In genomic region chr17:39450847-39451581, GRCh38 we compare ENCODE assay signal across 1 cellular context.
A peak's percentile ranks its signal among the peaks of the same experiment; 100 is the strongest.
TF ChIP-seq lines count a peak whose summit lies in the region.

A gene with protein sequence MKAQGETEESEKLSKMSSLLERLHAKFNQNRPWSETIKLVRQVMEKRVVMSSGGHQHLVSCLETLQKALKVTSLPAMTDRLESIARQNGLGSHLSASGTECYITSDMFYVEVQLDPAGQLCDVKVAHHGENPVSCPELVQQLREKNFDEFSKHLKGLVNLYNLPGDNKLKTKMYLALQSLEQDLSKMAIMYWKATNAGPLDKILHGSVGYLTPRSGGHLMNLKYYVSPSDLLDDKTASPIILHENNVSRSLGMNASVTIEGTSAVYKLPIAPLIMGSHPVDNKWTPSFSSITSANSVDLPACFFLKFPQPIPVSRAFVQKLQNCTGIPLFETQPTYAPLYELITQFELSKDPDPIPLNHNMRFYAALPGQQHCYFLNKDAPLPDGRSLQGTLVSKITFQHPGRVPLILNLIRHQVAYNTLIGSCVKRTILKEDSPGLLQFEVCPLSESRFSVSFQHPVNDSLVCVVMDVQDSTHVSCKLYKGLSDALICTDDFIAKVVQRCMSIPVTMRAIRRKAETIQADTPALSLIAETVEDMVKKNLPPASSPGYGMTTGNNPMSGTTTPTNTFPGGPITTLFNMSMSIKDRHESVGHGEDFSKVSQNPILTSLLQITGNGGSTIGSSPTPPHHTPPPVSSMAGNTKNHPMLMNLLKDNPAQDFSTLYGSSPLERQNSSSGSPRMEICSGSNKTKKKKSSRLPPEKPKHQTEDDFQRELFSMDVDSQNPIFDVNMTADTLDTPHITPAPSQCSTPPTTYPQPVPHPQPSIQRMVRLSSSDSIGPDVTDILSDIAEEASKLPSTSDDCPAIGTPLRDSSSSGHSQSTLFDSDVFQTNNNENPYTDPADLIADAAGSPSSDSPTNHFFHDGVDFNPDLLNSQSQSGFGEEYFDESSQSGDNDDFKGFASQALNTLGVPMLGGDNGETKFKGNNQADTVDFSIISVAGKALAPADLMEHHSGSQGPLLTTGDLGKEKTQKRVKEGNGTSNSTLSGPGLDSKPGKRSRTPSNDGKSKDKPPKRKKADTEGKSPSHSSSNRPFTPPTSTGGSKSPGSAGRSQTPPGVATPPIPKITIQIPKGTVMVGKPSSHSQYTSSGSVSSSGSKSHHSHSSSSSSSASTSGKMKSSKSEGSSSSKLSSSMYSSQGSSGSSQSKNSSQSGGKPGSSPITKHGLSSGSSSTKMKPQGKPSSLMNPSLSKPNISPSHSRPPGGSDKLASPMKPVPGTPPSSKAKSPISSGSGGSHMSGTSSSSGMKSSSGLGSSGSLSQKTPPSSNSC (N-terminal part only) (minus strand): TSS chr17:39451263. CDS start chr17:39451062, 201 bp downstream.

TF ChIP-seq in HepG2, 621 proteins besides CTCF, POLR2A, EP300 and RAD21 (continued from another document and continues in another):
- TF ChIP-seq LBX2 (CRISPR knock-in tag; IDR thresholded peaks at IDR 0.05; ENCODE audit: borderline replicate concordance) (peak; percentile 77; the same call in 1 of the 2 replicates), ZNF510 (CRISPR knock-in tag; IDR thresholded peaks at IDR 0.05; ENCODE audit: low read depth) (0 out of 2 replicates have a peak, but pooled peaks have one; percentile 54), BHLHE40 (IDR thresholded peaks at IDR 0.05; ENCODE audit: low read length) (0 out of 2 replicates have a peak, but pooled peaks have one; percentile 8), ZBTB14 (CRISPR knock-in tag; IDR thresholded peaks at IDR 0.05) (no peak), ISX (CRISPR knock-in tag; conservative IDR thresholded peaks at IDR 0.05) (0 out of 2 replicates have a peak, but pooled peaks have one; percentile 42), SOX5 (CRISPR knock-in tag; IDR thresholded peaks at IDR 0.05; ENCODE audit: borderline replicate concordance) (peak; percentile 38), ZNF615 (CRISPR knock-in tag; IDR thresholded peaks at IDR 0.05; ENCODE audit: borderline replicate concordance) (peak; percentile 70), ZNF263 (CRISPR knock-in tag; IDR thresholded peaks at IDR 0.05) (peak; percentile 51; the same call in 1 of the 2 replicates), ZNF343 (CRISPR knock-in tag; IDR thresholded peaks at IDR 0.05) (no peak; the same call in 1 of the 2 replicates), MEF2D (CRISPR knock-in tag; IDR thresholded peaks at IDR 0.05) (0 out of 2 replicates have a peak, but pooled peaks have one; percentile 24), ZNF512 (CRISPR knock-in tag; IDR thresholded peaks at IDR 0.05) (no peak), HMG20B (CRISPR knock-in tag; conservative IDR thresholded peaks at IDR 0.05) (no peak), KDM5A (IDR thresholded peaks at IDR 0.05; ENCODE audit: borderline replicate concordance, low read length) (peak; percentile 98), ZNF501 (CRISPR knock-in tag; IDR thresholded peaks at IDR 0.05) (peak; percentile 68; the same call in 1 of the 2 replicates), SOX13 (IDR thresholded peaks at IDR 0.05) (no peak), SOX13 (CRISPR knock-in tag; conservative IDR thresholded peaks at IDR 0.05 in 1 of 2, IDR thresholded peaks at IDR 0.05 in 1 of 2) (0 out of 4 replicates have a peak, but pooled peaks of 1 of the 2 experiments have one; percentile 19), SAP130 (CRISPR knock-in tag; IDR thresholded peaks at IDR 0.05; ENCODE audit: low read depth) (peak; percentile 91), MAZ (IDR thresholded peaks at IDR 0.05; ENCODE audit: borderline replicate concordance, low read depth, low read length) (no peak), MAZ (CRISPR knock-in tag; IDR thresholded peaks at IDR 0.05; ENCODE audit: low read depth) (peak; percentile 12; the same call in 1 of the 2 replicates), NR2C2 (CRISPR knock-in tag; IDR thresholded peaks at IDR 0.05; ENCODE audit: borderline replicate concordance) (peak; percentile 32; the same call in 1 of the 2 replicates), RBFOX2 (IDR thresholded peaks at IDR 0.05; ENCODE audit: low read depth, low read length) (peak; percentile 56), HNF4A (CRISPR knock-in tag; IDR thresholded peaks at IDR 0.05) (peak; percentile 12), DNMT1 (CRISPR knock-in tag; IDR thresholded peaks at IDR 0.05) (no peak), ZNF484 (CRISPR knock-in tag; IDR thresholded peaks at IDR 0.05; ENCODE audit: borderline replicate concordance, low read depth) (no peak), ZBTB38 (CRISPR knock-in tag; IDR thresholded peaks at IDR 0.05) (peak; percentile 69; the same call in 1 of the 2 replicates), ZNF616 (CRISPR knock-in tag; IDR thresholded peaks at IDR 0.05; ENCODE audit: low read depth) (no peak), MED8 (CRISPR knock-in tag; IDR thresholded peaks at IDR 0.05; ENCODE audit: insufficient replicate concordance) (peak; percentile 26), ZNF264 (CRISPR knock-in tag; IDR thresholded peaks at IDR 0.05) (peak; percentile 74; the same call in 1 of the 2 replicates), RXRB (CRISPR knock-in tag; IDR thresholded peaks at IDR 0.05; ENCODE audit: borderline replicate concordance) (peak; percentile 56; the same call in 1 of the 2 replicates), ZNF709 (CRISPR knock-in tag; IDR thresholded peaks at IDR 0.05) (peak; percentile 69; the same call in 1 of the 2 replicates), ZC3H4 (CRISPR knock-in tag; IDR thresholded peaks at IDR 0.05; ENCODE audit: borderline replicate concordance) (no peak), KDM4B (CRISPR knock-in tag; IDR thresholded peaks at IDR 0.05) (peak; percentile 54; the same call in 1 of the 2 replicates), ZNF788 (CRISPR knock-in tag; IDR thresholded peaks at IDR 0.05; ENCODE audit: borderline replicate concordance) (peak; percentile 91), GTF2F1 (IDR thresholded peaks at IDR 0.05; ENCODE audit: low read length) (no peak), RXRA (CRISPR knock-in tag; IDR thresholded peaks at IDR 0.05) (peak; percentile 38; the same call in 1 of the 2 replicates), RBM22 (optimal IDR thresholded peaks at IDR 0.05; ENCODE audit: low read length) (no peak), ZFX (CRISPR knock-in tag; IDR thresholded peaks at IDR 0.05; ENCODE audit: low read depth) (peak; percentile 86), ZFY (CRISPR knock-in tag; IDR thresholded peaks at IDR 0.05) (peak; percentile 82), PLRG1 (conservative IDR thresholded peaks at IDR 0.05) (no peak), ZNF556 (CRISPR knock-in tag; IDR thresholded peaks at IDR 0.05; ENCODE audit: borderline replicate concordance) (peak; percentile 69; the same call in 1 of the 2 replicates), HNF4G (IDR thresholded peaks at IDR 0.05; ENCODE audit: borderline replicate concordance, low read depth, low read length) (no peak; the same call in 1 of the 2 replicates), HNF4G (CRISPR knock-in tag; IDR thresholded peaks at IDR 0.05; ENCODE audit: borderline replicate concordance, low read depth) (peak; percentile 46; the same call in 1 of the 2 replicates)
- TF ChIP-seq, protein P1, sequence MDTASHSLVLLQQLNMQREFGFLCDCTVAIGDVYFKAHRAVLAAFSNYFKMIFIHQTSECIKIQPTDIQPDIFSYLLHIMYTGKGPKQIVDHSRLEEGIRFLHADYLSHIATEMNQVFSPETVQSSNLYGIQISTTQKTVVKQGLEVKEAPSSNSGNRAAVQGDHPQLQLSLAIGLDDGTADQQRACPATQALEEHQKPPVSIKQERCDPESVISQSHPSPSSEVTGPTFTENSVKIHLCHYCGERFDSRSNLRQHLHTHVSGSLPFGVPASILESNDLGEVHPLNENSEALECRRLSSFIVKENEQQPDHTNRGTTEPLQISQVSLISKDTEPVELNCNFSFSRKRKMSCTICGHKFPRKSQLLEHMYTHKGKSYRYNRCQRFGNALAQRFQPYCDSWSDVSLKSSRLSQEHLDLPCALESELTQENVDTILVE (CRISPR knock-in tag; IDR thresholded peaks at IDR 0.05): peak; percentile 74
- TF ChIP-seq, protein P2, sequence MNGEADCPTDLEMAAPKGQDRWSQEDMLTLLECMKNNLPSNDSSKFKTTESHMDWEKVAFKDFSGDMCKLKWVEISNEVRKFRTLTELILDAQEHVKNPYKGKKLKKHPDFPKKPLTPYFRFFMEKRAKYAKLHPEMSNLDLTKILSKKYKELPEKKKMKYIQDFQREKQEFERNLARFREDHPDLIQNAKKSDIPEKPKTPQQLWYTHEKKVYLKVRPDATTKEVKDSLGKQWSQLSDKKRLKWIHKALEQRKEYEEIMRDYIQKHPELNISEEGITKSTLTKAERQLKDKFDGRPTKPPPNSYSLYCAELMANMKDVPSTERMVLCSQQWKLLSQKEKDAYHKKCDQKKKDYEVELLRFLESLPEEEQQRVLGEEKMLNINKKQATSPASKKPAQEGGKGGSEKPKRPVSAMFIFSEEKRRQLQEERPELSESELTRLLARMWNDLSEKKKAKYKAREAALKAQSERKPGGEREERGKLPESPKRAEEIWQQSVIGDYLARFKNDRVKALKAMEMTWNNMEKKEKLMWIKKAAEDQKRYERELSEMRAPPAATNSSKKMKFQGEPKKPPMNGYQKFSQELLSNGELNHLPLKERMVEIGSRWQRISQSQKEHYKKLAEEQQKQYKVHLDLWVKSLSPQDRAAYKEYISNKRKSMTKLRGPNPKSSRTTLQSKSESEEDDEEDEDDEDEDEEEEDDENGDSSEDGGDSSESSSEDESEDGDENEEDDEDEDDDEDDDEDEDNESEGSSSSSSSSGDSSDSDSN (CRISPR knock-in tag; IDR thresholded peaks at IDR 0.05): peak; percentile 65
- TF ChIP-seq, protein P3, sequence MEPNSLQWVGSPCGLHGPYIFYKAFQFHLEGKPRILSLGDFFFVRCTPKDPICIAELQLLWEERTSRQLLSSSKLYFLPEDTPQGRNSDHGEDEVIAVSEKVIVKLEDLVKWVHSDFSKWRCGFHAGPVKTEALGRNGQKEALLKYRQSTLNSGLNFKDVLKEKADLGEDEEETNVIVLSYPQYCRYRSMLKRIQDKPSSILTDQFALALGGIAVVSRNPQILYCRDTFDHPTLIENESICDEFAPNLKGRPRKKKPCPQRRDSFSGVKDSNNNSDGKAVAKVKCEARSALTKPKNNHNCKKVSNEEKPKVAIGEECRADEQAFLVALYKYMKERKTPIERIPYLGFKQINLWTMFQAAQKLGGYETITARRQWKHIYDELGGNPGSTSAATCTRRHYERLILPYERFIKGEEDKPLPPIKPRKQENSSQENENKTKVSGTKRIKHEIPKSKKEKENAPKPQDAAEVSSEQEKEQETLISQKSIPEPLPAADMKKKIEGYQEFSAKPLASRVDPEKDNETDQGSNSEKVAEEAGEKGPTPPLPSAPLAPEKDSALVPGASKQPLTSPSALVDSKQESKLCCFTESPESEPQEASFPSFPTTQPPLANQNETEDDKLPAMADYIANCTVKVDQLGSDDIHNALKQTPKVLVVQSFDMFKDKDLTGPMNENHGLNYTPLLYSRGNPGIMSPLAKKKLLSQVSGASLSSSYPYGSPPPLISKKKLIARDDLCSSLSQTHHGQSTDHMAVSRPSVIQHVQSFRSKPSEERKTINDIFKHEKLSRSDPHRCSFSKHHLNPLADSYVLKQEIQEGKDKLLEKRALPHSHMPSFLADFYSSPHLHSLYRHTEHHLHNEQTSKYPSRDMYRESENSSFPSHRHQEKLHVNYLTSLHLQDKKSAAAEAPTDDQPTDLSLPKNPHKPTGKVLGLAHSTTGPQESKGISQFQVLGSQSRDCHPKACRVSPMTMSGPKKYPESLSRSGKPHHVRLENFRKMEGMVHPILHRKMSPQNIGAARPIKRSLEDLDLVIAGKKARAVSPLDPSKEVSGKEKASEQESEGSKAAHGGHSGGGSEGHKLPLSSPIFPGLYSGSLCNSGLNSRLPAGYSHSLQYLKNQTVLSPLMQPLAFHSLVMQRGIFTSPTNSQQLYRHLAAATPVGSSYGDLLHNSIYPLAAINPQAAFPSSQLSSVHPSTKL (CRISPR knock-in tag; IDR thresholded peaks at IDR 0.05): peak; percentile 51
- TF ChIP-seq, protein P4, sequence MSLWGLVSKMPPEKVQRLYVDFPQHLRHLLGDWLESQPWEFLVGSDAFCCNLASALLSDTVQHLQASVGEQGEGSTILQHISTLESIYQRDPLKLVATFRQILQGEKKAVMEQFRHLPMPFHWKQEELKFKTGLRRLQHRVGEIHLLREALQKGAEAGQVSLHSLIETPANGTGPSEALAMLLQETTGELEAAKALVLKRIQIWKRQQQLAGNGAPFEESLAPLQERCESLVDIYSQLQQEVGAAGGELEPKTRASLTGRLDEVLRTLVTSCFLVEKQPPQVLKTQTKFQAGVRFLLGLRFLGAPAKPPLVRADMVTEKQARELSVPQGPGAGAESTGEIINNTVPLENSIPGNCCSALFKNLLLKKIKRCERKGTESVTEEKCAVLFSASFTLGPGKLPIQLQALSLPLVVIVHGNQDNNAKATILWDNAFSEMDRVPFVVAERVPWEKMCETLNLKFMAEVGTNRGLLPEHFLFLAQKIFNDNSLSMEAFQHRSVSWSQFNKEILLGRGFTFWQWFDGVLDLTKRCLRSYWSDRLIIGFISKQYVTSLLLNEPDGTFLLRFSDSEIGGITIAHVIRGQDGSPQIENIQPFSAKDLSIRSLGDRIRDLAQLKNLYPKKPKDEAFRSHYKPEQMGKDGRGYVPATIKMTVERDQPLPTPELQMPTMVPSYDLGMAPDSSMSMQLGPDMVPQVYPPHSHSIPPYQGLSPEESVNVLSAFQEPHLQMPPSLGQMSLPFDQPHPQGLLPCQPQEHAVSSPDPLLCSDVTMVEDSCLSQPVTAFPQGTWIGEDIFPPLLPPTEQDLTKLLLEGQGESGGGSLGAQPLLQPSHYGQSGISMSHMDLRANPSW (CRISPR knock-in tag; IDR thresholded peaks at IDR 0.05; ENCODE audit: borderline replicate concordance): peak; percentile 66; the same call in 1 of the 2 replicates
- TF ChIP-seq, protein P5, sequence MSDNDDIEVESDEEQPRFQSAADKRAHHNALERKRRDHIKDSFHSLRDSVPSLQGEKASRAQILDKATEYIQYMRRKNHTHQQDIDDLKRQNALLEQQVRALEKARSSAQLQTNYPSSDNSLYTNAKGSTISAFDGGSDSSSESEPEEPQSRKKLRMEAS (IDR thresholded peaks at IDR 0.05): peak; percentile 74; the same call in 1 of the 2 replicates
